32 cellular contexts compared by ENCODE assay signal in the genomic region with DNA sequence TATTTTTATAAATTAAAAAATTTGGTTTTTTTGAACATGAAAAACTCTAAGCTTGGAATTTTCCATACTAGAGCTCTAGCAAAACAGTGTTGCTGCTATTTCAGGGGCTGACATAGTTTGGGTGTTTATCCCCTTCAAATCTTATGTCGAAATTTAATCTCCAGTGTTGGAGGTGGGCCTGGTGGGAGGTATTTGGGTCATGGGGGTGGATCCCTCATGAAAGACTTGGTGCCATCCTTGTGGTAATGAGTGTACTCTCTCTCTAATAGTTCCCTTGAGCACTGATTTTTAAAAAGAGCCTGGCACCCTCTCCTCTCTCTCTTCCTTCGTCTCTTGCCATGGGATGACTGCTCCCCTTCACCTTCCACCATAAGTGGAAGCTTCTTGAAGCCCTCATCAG.
"Had no signal": no experiment of that assay in that cellular context is flagged by ENCODE, and none has a peak within 500 bp of the region (broad histone marks: within the 10 kb centered on the region; RNA-seq: fewer than 3 reads in every experiment).

No MANE protein-coding gene starts in this region.

- DNase-seq: activated B cell treated with CpG ODN at 0.5 μM for 24 hours; activated CD4-positive, alpha-beta memory T cell treated with anti-CD3 and anti-CD28 coated beads for 36 hours; activated CD4-positive, alpha-beta T cell treated with anti-CD3 and anti-CD28 coated beads for 4 hours; activated CD4-positive, alpha-beta T cell treated with anti-CD3 and anti-CD28 coated beads, Interleukin-2, amount 10 ng/mL, durations not matched to agents 24 days and 14 days; activated CD4-positive, alpha-beta T cell treated with anti-CD3 and anti-CD28 coated beads, Interleukin-2, amount 50 U/mL, for 1 hour; activated CD4-positive, alpha-beta T cell treated with anti-CD3 and anti-CD28 coated beads, Interleukin-2, amount 50 U/mL, for 4 hours; activated CD4-positive, CD25-positive, alpha-beta regulatory T cell treated with anti-CD3 and anti-CD28 coated beads, Interleukin-2, amount 50 U/mL, for 72 hours; activated CD8-positive, alpha-beta memory T cell treated with anti-CD3 and anti-CD28 coated beads, Interleukin-2, amount 50 U/mL, for 4 hours; activated CD8-positive, alpha-beta T cell treated with anti-CD3 and anti-CD28 coated beads for 36 hours; activated effector memory CD4-positive, alpha-beta T cell treated with anti-CD3 and anti-CD28 coated beads, Interleukin-2, amount 50 U/mL, for 16 hours; activated gamma-delta T cell treated with Interleukin-2 at 50 U/mL for 16 hours; activated naive CD4-positive, alpha-beta T cell; activated naive CD4-positive, alpha-beta T cell treated with anti-CD3 and anti-CD28 coated beads for 36 hours; activated naive CD4-positive, alpha-beta T cell treated with anti-CD3 and anti-CD28 coated beads, Interleukin-2, amount 50 U/mL, for 16 hours; activated naive CD8-positive, alpha-beta T cell treated with anti-CD3 and anti-CD28 coated beads for 36 hours; activated T-cell treated with anti-CD3 and anti-CD28 coated beads for 4 hours; activated T-cell treated with anti-CD3 and anti-CD28 coated beads, Interleukin-2, amount 50 U/mL, for 1 hour; activated T-cell treated with anti-CD3 and anti-CD28 coated beads, Interleukin-2, amount 50 U/mL, for 4 hours; activated T-cell treated with anti-CD3 and anti-CD28 coated beads, Interleukin-2, amount 50 U/mL, for 72 hours; adrenal gland; amniotic stem cell; aorta; body of pancreas; brain microvascular endothelial cell; central memory CD4-positive, alpha-beta T cell; T-helper 1 cell; T-helper 2 cell; T-helper 9 cell had no signal

- H3K4me3 ChIP-seq: adrenal gland, body of pancreas, breast epithelium had no signal

- H3K4me1 ChIP-seq: adrenal gland, body of pancreas, breast epithelium had no signal

- H3K27me3 ChIP-seq: adrenal gland, body of pancreas, brain microvascular endothelial cell, breast epithelium had no signal

- H3K9me3 ChIP-seq: adrenal gland, body of pancreas, breast epithelium had no signal

- H3K36me3 ChIP-seq: adrenal gland, brain microvascular endothelial cell, breast epithelium had no signal

- ATAC-seq: activated CD8-positive, alpha-beta T cell treated with anti-CD3 and anti-CD28 coated beads for 36 hours; activated naive CD4-positive, alpha-beta T cell treated with anti-CD3 and anti-CD28 coated beads, Interleukin-2, amount 50 U/mL, for 72 hours; activated T-cell treated with anti-CD3 and anti-CD28 coated beads, Interleukin-2, amount 50 U/mL, for 4 hours; activated T-cell treated with anti-CD3 and anti-CD28 coated beads, Interleukin-2, amount 50 U/mL, for 72 hours; activated T-helper 17 cell treated with anti-CD3 and anti-CD28 coated beads, Interleukin-2, amount 50 U/mL, for 72 hours; body of pancreas had no signal

- H3K27ac ChIP-seq: adrenal gland, body of pancreas, brain microvascular endothelial cell, breast epithelium, VCaP had no signal
